In the genomic region with DNA sequence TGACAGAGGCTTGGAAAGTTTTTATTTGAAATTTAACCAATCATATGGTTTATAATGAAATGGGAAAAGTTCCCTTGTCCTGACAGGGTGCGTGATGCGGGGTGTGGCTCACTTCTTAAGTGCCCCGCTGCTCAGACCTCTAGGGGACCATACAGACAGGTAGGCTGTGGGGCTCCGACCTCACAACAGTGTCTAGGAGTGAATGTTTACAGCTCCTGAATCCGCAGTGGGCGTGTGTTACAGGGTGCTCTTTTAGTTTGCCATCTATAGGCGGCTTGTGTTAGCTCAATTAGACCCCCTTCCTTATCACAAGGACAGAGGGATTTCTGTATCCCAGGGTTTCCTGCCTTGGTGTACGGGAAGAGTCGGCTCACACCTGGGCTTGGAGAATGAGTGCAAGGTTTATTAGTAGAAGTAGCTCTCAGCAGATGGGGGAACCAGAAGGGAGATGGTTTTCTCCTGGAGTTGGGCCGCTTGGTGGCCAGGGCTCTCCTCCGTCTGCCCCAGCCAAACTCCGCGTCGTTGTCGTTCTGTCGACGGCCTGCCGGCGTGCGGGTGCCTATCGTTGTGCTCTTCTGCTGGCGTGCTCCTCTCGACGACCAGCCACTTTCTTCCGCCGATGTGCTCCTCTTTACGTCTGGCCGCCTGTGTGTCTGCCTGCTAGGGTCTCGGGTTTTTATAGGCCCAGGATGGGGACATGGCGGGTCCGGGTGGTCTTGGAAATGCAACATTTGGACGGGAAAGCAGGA, we compare ENCODE assay signal across 1 cellular context.
TF ChIP-seq lines count a peak whose summit lies in the region.

No MANE protein-coding gene starts in this region.

TF ChIP-seq in HepG2, 621 proteins besides CTCF, POLR2A, EP300 and RAD21 (continues in another document):
- TF ChIP-seq ZNF484 (CRISPR knock-in tag; IDR thresholded peaks at IDR 0.05; ENCODE audit: borderline replicate concordance, low read depth): no peak
- TF ChIP-seq MYC (CRISPR knock-in tag; IDR thresholded peaks at IDR 0.05; ENCODE audit: borderline replicate concordance): 0 out of 2 replicates have a peak, but pooled peaks have one; percentile 34
- no peak for TF ChIP-seq ZNF564 (CRISPR knock-in tag; IDR thresholded peaks at IDR 0.05)
- TF ChIP-seq, protein P1, sequence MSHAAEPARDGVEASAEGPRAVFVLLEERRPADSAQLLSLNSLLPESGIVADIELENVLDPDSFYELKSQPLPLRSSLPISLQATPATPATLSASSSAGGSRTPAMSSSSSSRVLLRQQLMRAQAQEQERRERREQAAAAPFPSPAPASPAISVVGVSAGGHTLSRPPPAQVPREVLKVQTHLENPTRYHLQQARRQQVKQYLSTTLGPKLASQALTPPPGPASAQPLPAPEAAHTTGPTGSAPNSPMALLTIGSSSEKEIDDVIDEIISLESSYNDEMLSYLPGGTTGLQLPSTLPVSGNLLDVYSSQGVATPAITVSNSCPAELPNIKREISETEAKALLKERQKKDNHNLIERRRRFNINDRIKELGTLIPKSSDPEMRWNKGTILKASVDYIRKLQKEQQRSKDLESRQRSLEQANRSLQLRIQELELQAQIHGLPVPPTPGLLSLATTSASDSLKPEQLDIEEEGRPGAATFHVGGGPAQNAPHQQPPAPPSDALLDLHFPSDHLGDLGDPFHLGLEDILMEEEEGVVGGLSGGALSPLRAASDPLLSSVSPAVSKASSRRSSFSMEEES (CRISPR knock-in tag; IDR thresholded peaks at IDR 0.05): no peak
- TF ChIP-seq, protein P2, sequence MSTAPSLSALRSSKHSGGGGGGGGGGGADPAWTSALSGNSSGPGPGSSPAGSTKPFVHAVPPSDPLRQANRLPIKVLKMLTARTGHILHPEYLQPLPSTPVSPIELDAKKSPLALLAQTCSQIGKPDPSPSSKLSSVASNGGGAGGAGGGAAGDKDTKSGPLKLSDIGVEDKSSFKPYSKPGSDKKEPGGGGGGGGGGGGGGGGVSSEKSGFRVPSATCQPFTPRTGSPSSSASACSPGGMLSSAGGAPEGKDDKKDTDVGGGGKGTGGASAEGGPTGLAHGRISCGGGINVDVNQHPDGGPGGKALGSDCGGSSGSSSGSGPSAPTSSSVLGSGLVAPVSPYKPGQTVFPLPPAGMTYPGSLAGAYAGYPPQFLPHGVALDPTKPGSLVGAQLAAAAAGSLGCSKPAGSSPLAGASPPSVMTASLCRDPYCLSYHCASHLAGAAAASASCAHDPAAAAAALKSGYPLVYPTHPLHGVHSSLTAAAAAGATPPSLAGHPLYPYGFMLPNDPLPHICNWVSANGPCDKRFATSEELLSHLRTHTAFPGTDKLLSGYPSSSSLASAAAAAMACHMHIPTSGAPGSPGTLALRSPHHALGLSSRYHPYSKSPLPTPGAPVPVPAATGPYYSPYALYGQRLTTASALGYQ (CRISPR knock-in tag; IDR thresholded peaks at IDR 0.05): no peak
- no peak for TF ChIP-seq HMGA1 (CRISPR knock-in tag; conservative IDR thresholded peaks at IDR 0.05)
- no peak for TF ChIP-seq KMT2A (CRISPR knock-in tag; IDR thresholded peaks at IDR 0.05)
- TF ChIP-seq ZNF790 (CRISPR knock-in tag; IDR thresholded peaks at IDR 0.05; ENCODE audit: borderline replicate concordance): no peak
- no peak for TF ChIP-seq SIN3A (IDR thresholded peaks at IDR 0.05; ENCODE audit: borderline replicate concordance, low read depth, low read length)
- TF ChIP-seq ZNF335 (CRISPR knock-in tag; IDR thresholded peaks at IDR 0.05): no peak
- no peak for TF ChIP-seq AGO1 (IDR thresholded peaks at IDR 0.05; ENCODE audit: low read depth, low read length, poor library complexity, severe bottlenecking)
- TF ChIP-seq RXRB (CRISPR knock-in tag; IDR thresholded peaks at IDR 0.05; ENCODE audit: borderline replicate concordance): no peak
- no peak for TF ChIP-seq SRSF1 (optimal IDR thresholded peaks at IDR 0.05; ENCODE audit: low read depth, low read length)
- no peak for TF ChIP-seq ZNF703 (CRISPR knock-in tag; IDR thresholded peaks at IDR 0.05; ENCODE audit: borderline replicate concordance)
- no peak for TF ChIP-seq MAZ (IDR thresholded peaks at IDR 0.05; ENCODE audit: borderline replicate concordance, low read depth, low read length)
- TF ChIP-seq MAZ (CRISPR knock-in tag; IDR thresholded peaks at IDR 0.05; ENCODE audit: low read depth): no peak
- TF ChIP-seq ZC3H13 (CRISPR knock-in tag; IDR thresholded peaks at IDR 0.05): no peak
- 0 out of 2 replicates have a peak, but pooled peaks have one; percentile 16 for TF ChIP-seq GABPB1 (CRISPR knock-in tag; IDR thresholded peaks at IDR 0.05)
- TF ChIP-seq, protein P3, sequence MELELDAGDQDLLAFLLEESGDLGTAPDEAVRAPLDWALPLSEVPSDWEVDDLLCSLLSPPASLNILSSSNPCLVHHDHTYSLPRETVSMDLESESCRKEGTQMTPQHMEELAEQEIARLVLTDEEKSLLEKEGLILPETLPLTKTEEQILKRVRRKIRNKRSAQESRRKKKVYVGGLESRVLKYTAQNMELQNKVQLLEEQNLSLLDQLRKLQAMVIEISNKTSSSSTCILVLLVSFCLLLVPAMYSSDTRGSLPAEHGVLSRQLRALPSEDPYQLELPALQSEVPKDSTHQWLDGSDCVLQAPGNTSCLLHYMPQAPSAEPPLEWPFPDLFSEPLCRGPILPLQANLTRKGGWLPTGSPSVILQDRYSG (CRISPR knock-in tag; IDR thresholded peaks at IDR 0.05): no peak
- TF ChIP-seq ZSCAN29 (CRISPR knock-in tag; conservative IDR thresholded peaks at IDR 0.05): 0 out of 2 replicates have a peak, but pooled peaks have one; percentile 1
- TF ChIP-seq, protein P4, sequence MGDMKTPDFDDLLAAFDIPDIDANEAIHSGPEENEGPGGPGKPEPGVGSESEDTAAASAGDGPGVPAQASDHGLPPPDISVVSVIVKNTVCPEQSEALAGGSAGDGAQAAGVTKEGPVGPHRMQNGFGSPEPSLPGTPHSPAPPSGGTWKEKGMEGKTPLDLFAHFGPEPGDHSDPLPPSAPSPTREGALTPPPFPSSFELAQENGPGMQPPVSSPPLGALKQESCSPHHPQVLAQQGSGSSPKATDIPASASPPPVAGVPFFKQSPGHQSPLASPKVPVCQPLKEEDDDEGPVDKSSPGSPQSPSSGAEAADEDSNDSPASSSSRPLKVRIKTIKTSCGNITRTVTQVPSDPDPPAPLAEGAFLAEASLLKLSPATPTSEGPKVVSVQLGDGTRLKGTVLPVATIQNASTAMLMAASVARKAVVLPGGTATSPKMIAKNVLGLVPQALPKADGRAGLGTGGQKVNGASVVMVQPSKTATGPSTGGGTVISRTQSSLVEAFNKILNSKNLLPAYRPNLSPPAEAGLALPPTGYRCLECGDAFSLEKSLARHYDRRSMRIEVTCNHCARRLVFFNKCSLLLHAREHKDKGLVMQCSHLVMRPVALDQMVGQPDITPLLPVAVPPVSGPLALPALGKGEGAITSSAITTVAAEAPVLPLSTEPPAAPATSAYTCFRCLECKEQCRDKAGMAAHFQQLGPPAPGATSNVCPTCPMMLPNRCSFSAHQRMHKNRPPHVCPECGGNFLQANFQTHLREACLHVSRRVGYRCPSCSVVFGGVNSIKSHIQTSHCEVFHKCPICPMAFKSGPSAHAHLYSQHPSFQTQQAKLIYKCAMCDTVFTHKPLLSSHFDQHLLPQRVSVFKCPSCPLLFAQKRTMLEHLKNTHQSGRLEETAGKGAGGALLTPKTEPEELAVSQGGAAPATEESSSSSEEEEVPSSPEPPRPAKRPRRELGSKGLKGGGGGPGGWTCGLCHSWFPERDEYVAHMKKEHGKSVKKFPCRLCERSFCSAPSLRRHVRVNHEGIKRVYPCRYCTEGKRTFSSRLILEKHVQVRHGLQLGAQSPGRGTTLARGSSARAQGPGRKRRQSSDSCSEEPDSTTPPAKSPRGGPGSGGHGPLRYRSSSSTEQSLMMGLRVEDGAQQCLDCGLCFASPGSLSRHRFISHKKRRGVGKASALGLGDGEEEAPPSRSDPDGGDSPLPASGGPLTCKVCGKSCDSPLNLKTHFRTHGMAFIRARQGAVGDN (CRISPR knock-in tag; IDR thresholded peaks at IDR 0.05): peak; percentile 35; the same call in 1 of the 2 replicates
- TF ChIP-seq DPF2 (CRISPR knock-in tag; IDR thresholded peaks at IDR 0.05; ENCODE audit: borderline replicate concordance, low read depth): no peak
- no peak for TF ChIP-seq SOX6 (IDR thresholded peaks at IDR 0.05)
- no peak for TF ChIP-seq SOX6 (CRISPR knock-in tag; IDR thresholded peaks at IDR 0.05)
- TF ChIP-seq, protein P5, sequence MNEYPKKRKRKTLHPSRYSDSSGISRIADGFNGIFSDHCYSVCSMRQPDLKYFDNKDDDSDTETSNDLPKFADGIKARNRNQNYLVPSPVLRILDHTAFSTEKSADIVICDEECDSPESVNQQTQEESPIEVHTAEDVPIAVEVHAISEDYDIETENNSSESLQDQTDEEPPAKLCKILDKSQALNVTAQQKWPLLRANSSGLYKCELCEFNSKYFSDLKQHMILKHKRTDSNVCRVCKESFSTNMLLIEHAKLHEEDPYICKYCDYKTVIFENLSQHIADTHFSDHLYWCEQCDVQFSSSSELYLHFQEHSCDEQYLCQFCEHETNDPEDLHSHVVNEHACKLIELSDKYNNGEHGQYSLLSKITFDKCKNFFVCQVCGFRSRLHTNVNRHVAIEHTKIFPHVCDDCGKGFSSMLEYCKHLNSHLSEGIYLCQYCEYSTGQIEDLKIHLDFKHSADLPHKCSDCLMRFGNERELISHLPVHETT (CRISPR knock-in tag; conservative IDR thresholded peaks at IDR 0.05): no peak
- no peak for TF ChIP-seq ZNF777 (CRISPR knock-in tag; IDR thresholded peaks at IDR 0.05)
- TF ChIP-seq, protein P6, sequence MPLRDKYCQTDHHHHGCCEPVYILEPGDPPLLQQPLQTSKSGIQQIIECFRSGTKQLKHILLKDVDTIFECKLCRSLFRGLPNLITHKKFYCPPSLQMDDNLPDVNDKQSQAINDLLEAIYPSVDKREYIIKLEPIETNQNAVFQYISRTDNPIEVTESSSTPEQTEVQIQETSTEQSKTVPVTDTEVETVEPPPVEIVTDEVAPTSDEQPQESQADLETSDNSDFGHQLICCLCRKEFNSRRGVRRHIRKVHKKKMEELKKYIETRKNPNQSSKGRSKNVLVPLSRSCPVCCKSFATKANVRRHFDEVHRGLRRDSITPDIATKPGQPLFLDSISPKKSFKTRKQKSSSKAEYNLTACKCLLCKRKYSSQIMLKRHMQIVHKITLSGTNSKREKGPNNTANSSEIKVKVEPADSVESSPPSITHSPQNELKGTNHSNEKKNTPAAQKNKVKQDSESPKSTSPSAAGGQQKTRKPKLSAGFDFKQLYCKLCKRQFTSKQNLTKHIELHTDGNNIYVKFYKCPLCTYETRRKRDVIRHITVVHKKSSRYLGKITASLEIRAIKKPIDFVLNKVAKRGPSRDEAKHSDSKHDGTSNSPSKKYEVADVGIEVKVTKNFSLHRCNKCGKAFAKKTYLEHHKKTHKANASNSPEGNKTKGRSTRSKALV (CRISPR knock-in tag; IDR thresholded peaks at IDR 0.05): 0 out of 2 replicates have a peak, but pooled peaks have one; percentile 6
- TF ChIP-seq SP2 (CRISPR knock-in tag; IDR thresholded peaks at IDR 0.05): no peak
- TF ChIP-seq NFKB2 (CRISPR knock-in tag; IDR thresholded peaks at IDR 0.05; ENCODE audit: borderline replicate concordance): no peak
- no peak for TF ChIP-seq TAF15 (IDR thresholded peaks at IDR 0.05; ENCODE audit: low read depth, low read length, poor library complexity, severe bottlenecking)
- TF ChIP-seq, protein P7, sequence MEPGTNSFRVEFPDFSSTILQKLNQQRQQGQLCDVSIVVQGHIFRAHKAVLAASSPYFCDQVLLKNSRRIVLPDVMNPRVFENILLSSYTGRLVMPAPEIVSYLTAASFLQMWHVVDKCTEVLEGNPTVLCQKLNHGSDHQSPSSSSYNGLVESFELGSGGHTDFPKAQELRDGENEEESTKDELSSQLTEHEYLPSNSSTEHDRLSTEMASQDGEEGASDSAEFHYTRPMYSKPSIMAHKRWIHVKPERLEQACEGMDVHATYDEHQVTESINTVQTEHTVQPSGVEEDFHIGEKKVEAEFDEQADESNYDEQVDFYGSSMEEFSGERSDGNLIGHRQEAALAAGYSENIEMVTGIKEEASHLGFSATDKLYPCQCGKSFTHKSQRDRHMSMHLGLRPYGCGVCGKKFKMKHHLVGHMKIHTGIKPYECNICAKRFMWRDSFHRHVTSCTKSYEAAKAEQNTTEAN (CRISPR knock-in tag; conservative IDR thresholded peaks at IDR 0.05): no peak
- TF ChIP-seq, protein P8, sequence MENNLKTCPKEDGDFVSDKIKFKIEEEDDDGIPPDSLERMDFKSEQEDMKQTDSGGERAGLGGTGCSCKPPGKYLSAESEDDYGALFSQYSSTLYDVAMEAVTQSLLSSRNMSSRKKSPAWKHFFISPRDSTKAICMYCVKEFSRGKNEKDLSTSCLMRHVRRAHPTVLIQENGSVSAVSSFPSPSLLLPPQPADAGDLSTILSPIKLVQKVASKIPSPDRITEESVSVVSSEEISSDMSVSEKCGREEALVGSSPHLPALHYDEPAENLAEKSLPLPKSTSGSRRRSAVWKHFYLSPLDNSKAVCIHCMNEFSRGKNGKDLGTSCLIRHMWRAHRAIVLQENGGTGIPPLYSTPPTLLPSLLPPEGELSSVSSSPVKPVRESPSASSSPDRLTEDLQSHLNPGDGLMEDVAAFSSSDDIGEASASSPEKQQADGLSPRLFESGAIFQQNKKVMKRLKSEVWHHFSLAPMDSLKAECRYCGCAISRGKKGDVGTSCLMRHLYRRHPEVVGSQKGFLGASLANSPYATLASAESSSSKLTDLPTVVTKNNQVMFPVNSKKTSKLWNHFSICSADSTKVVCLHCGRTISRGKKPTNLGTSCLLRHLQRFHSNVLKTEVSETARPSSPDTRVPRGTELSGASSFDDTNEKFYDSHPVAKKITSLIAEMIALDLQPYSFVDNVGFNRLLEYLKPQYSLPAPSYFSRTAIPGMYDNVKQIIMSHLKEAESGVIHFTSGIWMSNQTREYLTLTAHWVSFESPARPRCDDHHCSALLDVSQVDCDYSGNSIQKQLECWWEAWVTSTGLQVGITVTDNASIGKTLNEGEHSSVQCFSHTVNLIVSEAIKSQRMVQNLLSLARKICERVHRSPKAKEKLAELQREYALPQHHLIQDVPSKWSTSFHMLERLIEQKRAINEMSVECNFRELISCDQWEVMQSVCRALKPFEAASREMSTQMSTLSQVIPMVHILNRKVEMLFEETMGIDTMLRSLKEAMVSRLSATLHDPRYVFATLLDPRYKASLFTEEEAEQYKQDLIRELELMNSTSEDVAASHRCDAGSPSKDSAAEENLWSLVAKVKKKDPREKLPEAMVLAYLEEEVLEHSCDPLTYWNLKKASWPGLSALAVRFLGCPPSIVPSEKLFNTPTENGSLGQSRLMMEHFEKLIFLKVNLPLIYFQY (CRISPR knock-in tag; IDR thresholded peaks at IDR 0.05; ENCODE audit: borderline replicate concordance): no peak
- no peak for TF ChIP-seq ZNF460 (CRISPR knock-in tag; IDR thresholded peaks at IDR 0.05; ENCODE audit: borderline replicate concordance)
- TF ChIP-seq ZNF737 (CRISPR knock-in tag; IDR thresholded peaks at IDR 0.05; ENCODE audit: borderline replicate concordance): no peak
- TF ChIP-seq, protein P9, sequence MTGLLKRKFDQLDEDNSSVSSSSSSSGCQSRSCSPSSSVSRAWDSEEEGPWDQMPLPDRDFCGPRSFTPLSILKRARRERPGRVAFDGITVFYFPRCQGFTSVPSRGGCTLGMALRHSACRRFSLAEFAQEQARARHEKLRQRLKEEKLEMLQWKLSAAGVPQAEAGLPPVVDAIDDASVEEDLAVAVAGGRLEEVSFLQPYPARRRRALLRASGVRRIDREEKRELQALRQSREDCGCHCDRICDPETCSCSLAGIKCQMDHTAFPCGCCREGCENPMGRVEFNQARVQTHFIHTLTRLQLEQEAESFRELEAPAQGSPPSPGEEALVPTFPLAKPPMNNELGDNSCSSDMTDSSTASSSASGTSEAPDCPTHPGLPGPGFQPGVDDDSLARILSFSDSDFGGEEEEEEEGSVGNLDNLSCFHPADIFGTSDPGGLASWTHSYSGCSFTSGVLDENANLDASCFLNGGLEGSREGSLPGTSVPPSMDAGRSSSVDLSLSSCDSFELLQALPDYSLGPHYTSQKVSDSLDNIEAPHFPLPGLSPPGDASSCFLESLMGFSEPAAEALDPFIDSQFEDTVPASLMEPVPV (CRISPR knock-in tag; IDR thresholded peaks at IDR 0.05): no peak
- no peak for TF ChIP-seq SMC3 (IDR thresholded peaks at IDR 0.05; ENCODE audit: low read length)
- TF ChIP-seq MEIS1 (CRISPR knock-in tag; IDR thresholded peaks at IDR 0.05; ENCODE audit: borderline replicate concordance): 0 out of 2 replicates have a peak, but pooled peaks have one; percentile 9
- TF ChIP-seq NR1H2 (CRISPR knock-in tag; IDR thresholded peaks at IDR 0.05; ENCODE audit: borderline replicate concordance, low read depth): no peak
